In genomic region chr1:151909167-151910149, GRCh38 we compare ENCODE assay signal across 8 cellular contexts. TPM values are rescaled to one million over a fixed set of nuclear protein-coding genes. Genes with fewer than 3 reads are reported as not detected.
DNase-seq lines count a peak whose midpoint lies in the region; ATAC-seq, FAIRE-seq and TF ChIP-seq lines count a peak whose summit lies in the region.

TSS of gene THEM4 (minus strand) at chr1:151909511. CDS start at chr1:151909458, 53 bp downstream.

- peak; percentile 89 for DNase-seq in DMS79 (lab: John Stamatoyannopoulos, UW)
- DNase-seq in SJSA1 (ENCODE audit: low read depth in 1 of 2, low spot score in 2 of 2) = peak; percentile 93 to 99
- peak; percentile 98 for DNase-seq in activated naive CD4-positive, alpha-beta T cell treated with Interleukin-2 at 50 U/mL for 16 hours
- peak; percentile 88 to 91 for DNase-seq in frontal cortex (ENCODE audit: low spot score in 2 of 2)

- H3K9me3 ChIP-seq in SJSA1 (replicated peaks) = peaks cover 12% of the 10 kb centered on the region
- H3K9me3 ChIP-seq in neutrophil = peaks cover 3% of the 10 kb centered on the region

- TF ChIP-seq RAD21 in Ishikawa (IDR thresholded peaks at IDR 0.05; ENCODE audit: low read depth) = peak; percentile 15; the same call in 1 of the 2 replicates

- H3K4me3 ChIP-seq in SJSA1 (peak within 1 kb of the TSS; percentile 46), neutrophil (ENCODE audit: low read depth in 1 of 2, low read length in 1 of 2) (peak within 1 kb of the TSS; percentile 51 to 72)

- H3K27ac ChIP-seq in SJSA1 (peak within 1 kb of the TSS; percentile 77), neutrophil (peak within 1 kb of the TSS; percentile 49)

- TF ChIP-seq CTCF in neutrophil (IDR thresholded peaks at IDR 0.05) (peak; percentile 43), subcutaneous adipose tissue (IDR thresholded peaks at IDR 0.05; ENCODE audit: low read depth) (no peak)

- peak; percentile 96 for ATAC-seq in GM21619 (IDR thresholded peaks at IDR 0.05; ENCODE audit: unreplicated experiment)

- H3K27me3 ChIP-seq in SJSA1 (replicated peaks) (no peaks in the 10 kb centered on the region), neutrophil (peaks cover 13% of the 10 kb centered on the region)

- no peak for TF ChIP-seq EP300 in Ishikawa (IDR thresholded peaks at IDR 0.05; ENCODE audit: borderline replicate concordance)

- no peak for FAIRE-seq in frontal cortex (lab: Jason Lieb, UNC)

- H3K4me1 ChIP-seq in SJSA1 (replicated peaks) = no peaks in the 10 kb centered on the region; the same call in 1 of the 2 replicates
- H3K4me1 ChIP-seq in neutrophil (ENCODE audit: control insufficient read depth in 1 of 2, insufficient read depth in 1 of 2, low read depth in 1 of 2, low read length in 1 of 2) = peaks cover 11 to 15% of the 10 kb centered on the region in 2 experiments

- H3K36me3 ChIP-seq in SJSA1 (peaks cover 14% of the 10 kb centered on the region), neutrophil (no peaks in the 10 kb centered on the region)

TF ChIP-seq in Ishikawa, 13 proteins besides CTCF, POLR2A, EP300 and RAD21:
- TF ChIP-seq TEAD4 (IDR thresholded peaks at IDR 0.05) (0 out of 2 replicates have a peak, but pooled peaks have one; percentile 30), CREB1 (IDR thresholded peaks at IDR 0.05; ENCODE audit: low read depth) (0 out of 2 replicates have a peak, but pooled peaks have one; percentile 25), YY1 (IDR thresholded peaks at IDR 0.05; ENCODE audit: low read depth) (peak; percentile 74), TCF12 (IDR thresholded peaks at IDR 0.05; ENCODE audit: low read depth) (peak; percentile 74), FOXM1 (IDR thresholded peaks at IDR 0.05; ENCODE audit: borderline replicate concordance, low read depth) (peak; percentile 32; the same call in 1 of the 2 replicates), NFIC (IDR thresholded peaks at IDR 0.05) (peak; percentile 52; the same call in 1 of the 2 replicates), MAX (IDR thresholded peaks at IDR 0.05) (peak; percentile 83), CEBPB (IDR thresholded peaks at IDR 0.05) (no peak), USF1 (IDR thresholded peaks at IDR 0.05) (peak; percentile 52), EGR1 (IDR thresholded peaks at IDR 0.05) (no peak), TAF1 (IDR thresholded peaks at IDR 0.05; ENCODE audit: low read depth) (peak; percentile 91), ZBTB7A (IDR thresholded peaks at IDR 0.05; ENCODE audit: low read depth) (no peak), REST (IDR thresholded peaks at IDR 0.05; ENCODE audit: low read depth) (no peak)

RNA-seq across cellular contexts. Expression of gene THEM4, which starts in this region (rescaled TPM):
- total RNA-seq in SJSA1 (2014; rRNA removed; shearing (Covaris generic)) = 7.5 and 9.5 TPM in 2 replicates
- 5.3 TPM for total RNA-seq in frontal cortex
- total RNA-seq in subcutaneous adipose tissue = 10 to 100 TPM; 20.7 to 34.2 (median 26.5) TPM

Comparison
In these comparisons a context has a peak if more than half of its experiments do, and no peak if none do; other contexts are left out.
1. Peak in every context shown above with its lines: DNase-seq, ATAC-seq, H3K4me3 ChIP-seq and H3K27ac ChIP-seq.